Comparison of ENCODE assay signal across 10 cellular contexts in genomic region chr4:142549726-142550463, GRCh38.
DNase-seq lines count a peak whose midpoint lies in the region; ATAC-seq, FAIRE-seq and TF ChIP-seq lines count a peak whose summit lies in the region.
"Had no signal": no experiment of that assay in that cellular context is flagged by ENCODE, and none has a peak within 500 bp of the region (broad histone marks: within the 10 kb centered on the region; RNA-seq: fewer than 3 reads in every experiment).

No MANE protein-coding gene starts in this region.

- peak; percentile 100 for DNase-seq in COR-L47 (lab: John Stamatoyannopoulos, UW)
- DNase-seq in MG63, result peak; percentile 1
- DNase-seq in WTC11 (ENCODE audit: low spot score), result no peak
- peak; percentile 87 for DNase-seq in keratinocyte (ENCODE audit: low read depth, low spot score)
- no peak for DNase-seq in activated effector memory CD4-positive, alpha-beta T cell treated with anti-CD3 and anti-CD28 coated beads, Interleukin-2, amount 50 U/mL, for 16 hours

- H3K9me3 ChIP-seq in MG63 (no peaks in the 10 kb centered on the region), keratinocyte (ENCODE audit: control insufficient read depth, low read depth, low read length) (no peaks in the 10 kb centered on the region)

- ATAC-seq in WTC11 (peak; percentile 51), HG02973 (IDR thresholded peaks at IDR 0.05; ENCODE audit: unreplicated experiment) (no peak), HG03097 (IDR thresholded peaks at IDR 0.05; ENCODE audit: low FRiP score, unreplicated experiment) (no peak), GM21390 (IDR thresholded peaks at IDR 0.05; ENCODE audit: unreplicated experiment) (no peak)

- no peaks in the 10 kb centered on the region for H3K27me3 ChIP-seq in MG63
- H3K27me3 ChIP-seq in keratinocyte (ENCODE audit: control insufficient read depth, extremely low read depth, insufficient read depth, low read length), result no peaks in the 10 kb centered on the region

- no peak overlapping the region for H3K4me3 Mint-ChIP-seq in WTC11

- H3K9me1 ChIP-seq in keratinocyte (ENCODE audit: control insufficient read depth, extremely low read depth, insufficient read depth, low read length), result no peaks in the 10 kb centered on the region

- peak overlapping the region; percentile 73 for H3K9ac ChIP-seq in keratinocyte (ENCODE audit: control insufficient read depth, extremely low read depth, insufficient read depth, low read length)

- H3K4me1 ChIP-seq in keratinocyte (ENCODE audit: control insufficient read depth, extremely low read depth, insufficient read depth, low read length), result peaks cover 47% of the 10 kb centered on the region

- no peaks in the 10 kb centered on the region for H3K36me3 Mint-ChIP-seq in WTC11
- H3K36me3 Mint-ChIP-seq: IgD-negative memory B cell had no signal

- H3K27ac Mint-ChIP-seq in WTC11, result no peak overlapping the region
- H3K27ac Mint-ChIP-seq: IgD-negative memory B cell had no signal

- POLR2A ChIA-PET in WTC11 (lab: Charles Lee), result no interaction called here

- H2AFZ ChIP-seq in keratinocyte (ENCODE audit: control insufficient read depth, low read length), result no peak overlapping the region

- H3K4me1 Mint-ChIP-seq in WTC11, result peaks cover 16% of the 10 kb centered on the region
- H3K4me1 Mint-ChIP-seq: IgD-negative memory B cell had no signal

- FAIRE-seq in keratinocyte (lab: Jason Lieb, UNC), result no peak
- FAIRE-seq: GM12892 had no signal

- no peaks in the 10 kb centered on the region for H3K9me3 Mint-ChIP-seq in WTC11

- H3K4me3 ChIP-seq in MG63 (no peak overlapping the region), keratinocyte (ENCODE audit: control insufficient read depth in 2 of 3, extremely low read depth in 1 of 3, insufficient read depth in 2 of 3, low read depth in 1 of 3, low read length in 3 of 3) (peak overlapping the region; percentile 8 to 43 (median 39))

- no peaks in the 10 kb centered on the region; the same call in 1 of the 2 replicates for H3K27me3 Mint-ChIP-seq in WTC11 (ENCODE audit: low read depth)

- no peak for TF ChIP-seq CTCF in WTC11 (IDR thresholded peaks at IDR 0.05)
- peak in 1 of 3 experiments; percentile 29 for TF ChIP-seq CTCF in keratinocyte (optimal IDR thresholded peaks at IDR 0.05 in 1 of 3, IDR thresholded peaks at IDR 0.05 in 1 of 3, conservative IDR thresholded peaks at IDR 0.05 in 1 of 3; ENCODE audit: extremely low read depth in 1 of 3, insufficient read depth in 2 of 3, low read length in 3 of 3)

- H3K36me3 ChIP-seq in MG63 (no peaks in the 10 kb centered on the region), keratinocyte (ENCODE audit: control insufficient read depth in 2 of 2, extremely low read depth in 1 of 2, insufficient read depth in 2 of 2, low read length in 2 of 2) (no peaks in the 10 kb centered on the region)

- no peaks in the 10 kb centered on the region for H3K79me2 ChIP-seq in keratinocyte (ENCODE audit: control insufficient read depth, insufficient read depth, low read length)

- H4K20me1 ChIP-seq in keratinocyte (ENCODE audit: control insufficient read depth, extremely low read depth, insufficient read depth, low read length), result no peaks in the 10 kb centered on the region

- H3K4me2 ChIP-seq in keratinocyte (ENCODE audit: control insufficient read depth, extremely low read depth, insufficient read depth, low read depth, low read length), result peak overlapping the region; percentile 77

- H3K27ac ChIP-seq in keratinocyte (ENCODE audit: control insufficient read depth, insufficient read depth, low read length), result peak overlapping the region; percentile 99

- CTCF ChIA-PET in WTC11 (lab: Charles Lee), result no interaction called here

- dilution Hi-C loops in keratinocyte (cut with MboI; ENCODE audit: extremely low pct_ligation_motif_present, low sequenced_read_pairs), result loop anchor here (25.0 kb wide), 1 partner anchor 163 kb away; no protein-coding TSS in a partner anchor

TF ChIP-seq in WTC11, 78 proteins besides CTCF, POLR2A, EP300 and RAD21:
- TF ChIP-seq ZNF219 (CRISPR knock-in tag; IDR thresholded peaks at IDR 0.05; ENCODE audit: borderline replicate concordance) (no peak), ZNF423 (CRISPR knock-in tag; IDR thresholded peaks at IDR 0.05) (0 out of 2 replicates have a peak, but pooled peaks have one; percentile 11)
TF ChIP-seq in WTC11: peak in this region for 1.

Comparison
In these comparisons a context has a peak if more than half of its experiments do, and no peak if none do; other contexts are left out.
1. DNase-seq: peak in COR-L47 (single experiment), MG63 (single experiment) and keratinocyte (single experiment); none in WTC11 (single experiment) and activated effector memory CD4-positive, alpha-beta T cell treated with anti-CD3 and anti-CD28 coated beads, Interleukin-2, amount 50 U/mL, for 16 hours (single experiment).